Comparison of ENCODE assay signal across 9 cellular contexts in genomic region chr1:62356257-62356835, GRCh38. TPM values are rescaled to one million over a fixed set of nuclear protein-coding genes. Genes with fewer than 3 reads are reported as not detected.
DNase-seq lines count a peak whose midpoint lies in the region; ATAC-seq, FAIRE-seq and TF ChIP-seq lines count a peak whose summit lies in the region.
"Had no signal": no experiment of that assay in that cellular context is flagged by ENCODE, and none has a peak within 500 bp of the region (broad histone marks: within the 10 kb centered on the region; RNA-seq: fewer than 3 reads in every experiment).

No MANE protein-coding gene starts in this region.

- 91 to 97% (median 93%) methylated on average over 1 of the region's 1 CpG for WGBS in small intestine, 3 donors

- H4K20me1 ChIP-seq in fibroblast of lung (ENCODE audit: control insufficient read depth, extremely low read depth, insufficient read depth, low read length), result no peaks in the 10 kb centered on the region

- intact Hi-C loops in Right ventricle myocardium superior (cut with DNase I), result no loop called here

- H3K79me2 ChIP-seq in fibroblast of lung (ENCODE audit: control insufficient read depth, insufficient read depth, low read length), result no peaks in the 10 kb centered on the region

- H2AFZ ChIP-seq in fibroblast of lung (ENCODE audit: low read length), result no peak overlapping the region

- H3K9me3 ChIP-seq in fibroblast of lung (ENCODE audit: control insufficient read depth, insufficient read depth, low read depth, low read length), result no peaks in the 10 kb centered on the region
- no peaks in the 10 kb centered on the region for H3K9me3 ChIP-seq in small intestine (ENCODE audit: control insufficient read depth, low read depth)

- peak; percentile 76 for ATAC-seq in GM21360 (IDR thresholded peaks at IDR 0.05; ENCODE audit: unreplicated experiment)
- ATAC-seq in Right ventricle myocardium superior (ENCODE audit: poor library complexity), result no peak

- no peak overlapping the region for H3K4me2 ChIP-seq in fibroblast of lung (ENCODE audit: extremely low read depth, insufficient read depth, low read length)

- no peaks in the 10 kb centered on the region for H3K4me1 ChIP-seq in fibroblast of lung (ENCODE audit: control insufficient read depth, extremely low read depth, insufficient read depth, low read length)
- H3K4me1 ChIP-seq in small intestine (ENCODE audit: control insufficient read depth in 2 of 2, insufficient read depth in 1 of 2, low read depth in 1 of 2, low read length in 1 of 2), result no peaks in the 10 kb centered on the region

- H3K27me3 ChIP-seq in fibroblast of lung (ENCODE audit: control insufficient read depth, insufficient read depth, low read length), result no peaks in the 10 kb centered on the region
- H3K27me3 ChIP-seq in small intestine (ENCODE audit: control insufficient read depth in 2 of 2, insufficient read depth in 2 of 2, low read length in 2 of 2), result no peaks in the 10 kb centered on the region

- TF ChIP-seq CTCF in AG09319 (IDR thresholded peaks at IDR 0.05; ENCODE audit: low read depth, low read length) (no peak), fibroblast of lung (conservative IDR thresholded peaks at IDR 0.05 in 1 of 2, IDR thresholded peaks at IDR 0.05 in 1 of 2; ENCODE audit: low read depth in 1 of 2, low read length in 2 of 2) (no peak)

- H3K27ac ChIP-seq in fibroblast of lung (ENCODE audit: insufficient read depth, low read length) (no peak overlapping the region), small intestine (ENCODE audit: low read depth in 1 of 2, low read length in 1 of 2) (no peak overlapping the region)

- H3K9ac ChIP-seq in fibroblast of lung (ENCODE audit: insufficient read depth, low read length), result no peak overlapping the region

- no peaks in the 10 kb centered on the region for H3K36me3 ChIP-seq in fibroblast of lung (ENCODE audit: control insufficient read depth, insufficient read depth, low read length)
- no peaks in the 10 kb centered on the region for H3K36me3 ChIP-seq in small intestine (ENCODE audit: control insufficient read depth in 2 of 2, insufficient read depth in 2 of 2, low read length in 2 of 2)

- peak; percentile 18 for DNase-seq in AG09319 (ENCODE audit: extremely low read depth, low read depth)
- DNase-seq in NCI-H226, result peak; percentile 87
- DNase-seq in fibroblast of lung (ENCODE audit: low read depth in 2 of 2), result peak; percentile 77 to 91
- DNase-seq in small intestine, result no peak
- no peak for DNase-seq in NCI-H1092 (lab: John Stamatoyannopoulos, UW)
- no peak for DNase-seq in Right ventricle myocardium superior
- no peak for DNase-seq in NCI-H526 treated with DMSO at 0.1 percent for 48 hours (lab: John Stamatoyannopoulos, UW)
- DNase-seq: effector memory CD4-positive, alpha-beta T cell had no signal

- H3K4me3 ChIP-seq in fibroblast of lung (replicated peaks in 1 of 4; ENCODE audit: control extremely low read depth in 1 of 4, insufficient read depth in 1 of 4, low read depth in 3 of 4, low read length in 4 of 4) (no peak overlapping the region), small intestine (ENCODE audit: low read depth in 1 of 2, low read length in 2 of 2) (no peak overlapping the region)

- FAIRE-seq in small intestine (lab: Jason Lieb, UNC), result no peak

RNA-seq across cellular contexts. Expression of gene KANK4, which starts 37.1 kb away (rescaled TPM):
- not detected in 2 replicates for total RNA-seq in fibroblast of lung
- polyA plus RNA-seq in fibroblast of lung, result not detected in 2 replicates
- polyA plus RNA-seq in fibroblast of lung (2012), result not detected in 2 replicates
- not detected in 2 replicates for polyA minus RNA-seq in fibroblast of lung (ENCODE audit: low replicate concordance)
- under 1 TPM in 1 of 3 donors, not detected in 2; 0.43 TPM for polyA plus RNA-seq in small intestine
- total RNA-seq in Right ventricle myocardium superior, result 0.38 TPM

Comparison
In these comparisons a context has a peak if more than half of its experiments do, and no peak if none do; other contexts are left out.
1. DNase-seq: peak in AG09319 (single experiment), NCI-H226 (single experiment) and fibroblast of lung (2 of 2); none in small intestine (single experiment), NCI-H1092 (single experiment), Right ventricle myocardium superior (single experiment) and NCI-H526 treated with DMSO at 0.1 percent for 48 hours (single experiment).